In genomic region chr10:124557648-124558338, GRCh38 we compare ENCODE assay signal across 1 cellular context.
TF ChIP-seq lines count a peak whose summit lies in the region.

No MANE protein-coding gene starts in this region.

TF ChIP-seq in HepG2, 621 proteins besides CTCF, POLR2A, EP300 and RAD21 (continued from another document):
- TF ChIP-seq RERE (CRISPR knock-in tag; IDR thresholded peaks at IDR 0.05; ENCODE audit: low read depth) (no peak), SNAPC4 (CRISPR knock-in tag; IDR thresholded peaks at IDR 0.05) (no peak), ZBTB38 (CRISPR knock-in tag; IDR thresholded peaks at IDR 0.05) (no peak), KDM6A (CRISPR knock-in tag; IDR thresholded peaks at IDR 0.05; ENCODE audit: low read depth) (no peak), RFX1 (IDR thresholded peaks at IDR 0.05) (no peak), ZMAT3 (CRISPR knock-in tag; conservative IDR thresholded peaks at IDR 0.05) (no peak), GFI1 (CRISPR knock-in tag; IDR thresholded peaks at IDR 0.05; ENCODE audit: borderline replicate concordance) (no peak), SRSF1 (optimal IDR thresholded peaks at IDR 0.05; ENCODE audit: low read depth, low read length) (no peak), ZNF354B (CRISPR knock-in tag; IDR thresholded peaks at IDR 0.05) (no peak), GATA4 (IDR thresholded peaks at IDR 0.05; ENCODE audit: borderline replicate concordance, low read depth) (no peak), RNF2 (conservative IDR thresholded peaks at IDR 0.05; ENCODE audit: low read depth) (no peak), ZNF512 (CRISPR knock-in tag; IDR thresholded peaks at IDR 0.05) (no peak), RFXAP (CRISPR knock-in tag; IDR thresholded peaks at IDR 0.05; ENCODE audit: borderline replicate concordance) (no peak), FOXM1 (CRISPR knock-in tag; IDR thresholded peaks at IDR 0.05) (no peak), ZFP62 (CRISPR knock-in tag; IDR thresholded peaks at IDR 0.05) (no peak)
